ENCODE assay signal across 24 cellular contexts in genomic region chr2:168054657-168055056, GRCh38.
"Had no signal": no experiment of that assay in that cellular context is flagged by ENCODE, and none has a peak within 500 bp of the region (broad histone marks: within the 10 kb centered on the region; RNA-seq: fewer than 3 reads in every experiment).

No MANE protein-coding gene starts in this region.

- H3K27me3 Mint-ChIP-seq: activated CD4-positive, alpha-beta T cell treated with anti-CD3 and anti-CD28 coated beads, Interleukin-2, amount 10 ng/mL, durations not matched to agents 24 days and 14 days; activated naive CD4-positive, alpha-beta T cell treated with anti-CD3 and anti-CD28 coated beads, Interleukin-2, amount 10 ng/mL, durations not matched to agents 7 days and 5 days; activated naive CD8-positive, alpha-beta T cell treated with anti-CD3 and anti-CD28 coated beads, Interleukin-2, amount 50 U/mL, for 24 hours; brain; naive thymus-derived CD4-positive, alpha-beta T cell; T-cell had no signal

- H3K4me3 Mint-ChIP-seq: activated CD4-positive, alpha-beta T cell treated with anti-CD3 and anti-CD28 coated beads, Interleukin-2, amount 10 ng/mL, durations not matched to agents 24 days and 14 days; activated CD8-positive, alpha-beta T cell treated with anti-CD3 and anti-CD28 coated beads, Interleukin-2, amount 10 ng/mL, durations not matched to agents 7 days and 5 days; activated naive CD4-positive, alpha-beta T cell treated with anti-CD3 and anti-CD28 coated beads, Interleukin-2, amount 10 ng/mL, durations not matched to agents 7 days and 5 days; activated naive CD8-positive, alpha-beta T cell treated with anti-CD3 and anti-CD28 coated beads, Interleukin-2, amount 50 U/mL, for 24 hours; activated T-cell treated with anti-CD3 and anti-CD28 coated beads, Interleukin-2, amount 50 U/mL, for 4 hours; brain; naive thymus-derived CD4-positive, alpha-beta T cell; T-cell had no signal

- H3K36me3 ChIP-seq: sigmoid colon, upper lobe of right lung had no signal

- H3K27ac Mint-ChIP-seq: activated CD4-positive, alpha-beta T cell treated with anti-CD3 and anti-CD28 coated beads, Interleukin-2, amount 10 ng/mL, durations not matched to agents 24 days and 14 days; activated CD8-positive, alpha-beta T cell treated with anti-CD3 and anti-CD28 coated beads, Interleukin-2, amount 10 ng/mL, durations not matched to agents 7 days and 5 days; activated naive CD4-positive, alpha-beta T cell treated with anti-CD3 and anti-CD28 coated beads, Interleukin-2, amount 10 ng/mL, durations not matched to agents 7 days and 5 days; activated naive CD8-positive, alpha-beta T cell treated with anti-CD3 and anti-CD28 coated beads, Interleukin-2, amount 50 U/mL, for 24 hours; naive thymus-derived CD4-positive, alpha-beta T cell; T-cell had no signal

- H3K4me1 ChIP-seq: heart left ventricle, sigmoid colon, upper lobe of right lung had no signal

- ATAC-seq: activated CD8-positive, alpha-beta T cell treated with anti-CD3 and anti-CD28 coated beads, Interleukin-2, amount 10 ng/mL, durations not matched to agents 7 days and 5 days; activated naive CD8-positive, alpha-beta T cell treated with anti-CD3 and anti-CD28 coated beads, Interleukin-2, amount 50 U/mL, for 24 hours; activated T-cell treated with anti-CD3 and anti-CD28 coated beads, Interleukin-2, amount 50 U/mL, for 4 hours; gastroesophageal sphincter; heart left ventricle; left ventricle myocardium superior; naive thymus-derived CD4-positive, alpha-beta T cell; T-cell; upper lobe of right lung had no signal

- H3K9me3 Mint-ChIP-seq: activated CD4-positive, alpha-beta T cell treated with anti-CD3 and anti-CD28 coated beads, Interleukin-2, amount 10 ng/mL, durations not matched to agents 24 days and 14 days; activated naive CD4-positive, alpha-beta T cell treated with anti-CD3 and anti-CD28 coated beads, Interleukin-2, amount 10 ng/mL, durations not matched to agents 7 days and 5 days; activated naive CD8-positive, alpha-beta T cell treated with anti-CD3 and anti-CD28 coated beads, Interleukin-2, amount 50 U/mL, for 24 hours; activated T-cell treated with anti-CD3 and anti-CD28 coated beads, Interleukin-2, amount 50 U/mL, for 4 hours; brain; naive thymus-derived CD4-positive, alpha-beta T cell; T-cell had no signal

- H3K4me3 ChIP-seq: coronary artery, esophagus muscularis mucosa, gastroesophageal sphincter, heart left ventricle, sigmoid colon, upper lobe of right lung had no signal

- DNase-seq: activated CD4-positive, alpha-beta T cell treated with anti-CD3 and anti-CD28 coated beads, Interleukin-2, amount 10 ng/mL, durations not matched to agents 24 days and 14 days; activated CD8-positive, alpha-beta T cell treated with anti-CD3 and anti-CD28 coated beads, Interleukin-2, amount 10 ng/mL, durations not matched to agents 7 days and 5 days; activated effector memory CD4-positive, alpha-beta T cell treated with Interleukin-2 at 50 U/mL for 16 hours; activated naive CD4-positive, alpha-beta T cell treated with anti-CD3 and anti-CD28 coated beads, Interleukin-2, amount 10 ng/mL, durations not matched to agents 7 days and 5 days; activated naive CD8-positive, alpha-beta T cell treated with anti-CD3 and anti-CD28 coated beads, Interleukin-2, amount 50 U/mL, for 24 hours; activated T-cell treated with anti-CD3 and anti-CD28 coated beads, Interleukin-2, amount 50 U/mL, for 4 hours; anterior cingulate cortex; effector CD4-positive, alpha-beta T cell; heart left ventricle; kidney glomerular epithelial cell; left ventricle myocardium superior; mesenchymal stem cell; naive thymus-derived CD4-positive, alpha-beta T cell; occipital lobe; posterior cingulate gyrus; sigmoid colon; stimulated activated CD4-positive, alpha-beta T cell treated with anti-CD3 and anti-CD28 coated beads, Interleukin-4, amount 100 ng/mL, for 4 hours; stimulated activated naive CD4-positive, alpha-beta T cell; T-cell; upper lobe of right lung had no signal

- H3K4me1 Mint-ChIP-seq: activated naive CD8-positive, alpha-beta T cell treated with anti-CD3 and anti-CD28 coated beads, Interleukin-2, amount 50 U/mL, for 24 hours had no signal

- H3K9me3 ChIP-seq: esophagus muscularis mucosa, gastroesophageal sphincter, heart left ventricle, sigmoid colon, upper lobe of right lung had no signal

- H3K27ac ChIP-seq: coronary artery, esophagus muscularis mucosa, gastroesophageal sphincter, heart left ventricle, sigmoid colon, upper lobe of right lung had no signal

- H3K27me3 ChIP-seq: esophagus muscularis mucosa, gastroesophageal sphincter, heart left ventricle, sigmoid colon, upper lobe of right lung had no signal
